In the genomic region with DNA sequence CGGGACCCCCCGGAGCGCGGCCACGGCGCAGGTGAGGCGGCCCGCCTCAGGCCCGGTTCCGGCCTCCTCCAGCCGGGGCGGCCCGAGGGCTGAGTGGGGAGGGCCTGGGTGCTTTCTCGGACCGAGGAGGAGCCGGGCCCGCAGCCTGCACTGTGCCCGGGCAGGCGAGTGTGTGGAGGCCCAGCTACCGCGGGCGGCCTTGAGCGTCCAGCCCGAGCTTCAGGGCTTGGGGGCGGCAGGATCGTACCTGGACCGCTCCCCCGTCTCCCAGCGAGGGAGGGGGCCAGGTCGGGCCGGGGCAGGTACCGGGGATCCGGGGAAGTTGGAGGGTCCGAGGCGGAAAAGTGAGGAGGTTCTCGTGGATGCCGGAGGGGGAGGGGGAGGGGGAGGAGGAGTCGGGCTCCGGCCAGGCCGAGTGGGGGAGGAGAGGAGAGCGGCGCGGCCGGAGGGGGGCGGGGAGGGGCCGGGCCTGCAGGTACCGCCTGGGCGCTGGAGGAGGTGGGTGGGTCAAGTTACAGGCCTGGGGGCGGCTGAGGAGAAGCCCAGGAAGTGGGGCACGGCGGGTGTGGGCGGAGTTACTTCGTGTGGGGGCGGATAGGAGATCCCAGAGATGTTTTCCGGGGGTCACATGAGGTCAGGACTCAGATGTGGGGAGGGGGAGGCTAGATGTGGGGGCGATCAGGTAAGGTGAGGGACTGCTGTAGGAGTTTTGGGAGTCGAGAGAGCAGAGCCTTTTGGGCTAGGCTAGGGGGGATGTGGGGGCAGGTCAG, we compare ENCODE assay signal across 8 cellular contexts. TPM values are rescaled to one million over a fixed set of nuclear protein-coding genes. Genes with fewer than 3 reads are reported as not detected.
A peak's percentile ranks its signal among the peaks of the same experiment; 100 is the strongest.
DNase-seq lines count a peak whose midpoint lies in the region; FAIRE-seq and TF ChIP-seq lines count a peak whose summit lies in the region.

No MANE protein-coding gene starts in this region.

- H3K4me3 Mint-ChIP-seq in astrocyte (ENCODE audit: unreplicated experiment) (peak overlapping the region; percentile 89), immature natural killer cell (peak overlapping the region; percentile 80 to 92 (median 85))

- no peaks in the 10 kb centered on the region for H3K9me2 ChIP-seq in GM23248 (ENCODE audit: insufficient read depth)

- H3K9me3 Mint-ChIP-seq in astrocyte (ENCODE audit: unreplicated experiment), result no peaks in the 10 kb centered on the region
- H3K9me3 Mint-ChIP-seq in immature natural killer cell, result peaks cover 0 to 2% (median 0%) of the 10 kb centered on the region in 6 donors

- no peak for TF ChIP-seq CTCF in astrocyte (IDR thresholded peaks at IDR 0.05; ENCODE audit: insufficient read depth, low read depth, low read length)

- H3K27me3 Mint-ChIP-seq in astrocyte (ENCODE audit: low read depth, unreplicated experiment) (no peaks in the 10 kb centered on the region), immature natural killer cell (ENCODE audit: low read depth in 3 of 3) (peaks cover 14 to 29% (median 20%) of the 10 kb centered on the region in 3 donors)

- FAIRE-seq in astrocyte (lab: Jason Lieb, UNC), result no peak

- H2AFZ ChIP-seq in GM23248 (no peak overlapping the region), astrocyte (ENCODE audit: low read depth, low read length) (no peak overlapping the region)

- peaks cover 48% of the 10 kb centered on the region for H3K4me1 Mint-ChIP-seq in astrocyte (ENCODE audit: low read depth, unreplicated experiment)
- peaks cover 67 to 73% of the 10 kb centered on the region in 2 donors for H3K4me1 Mint-ChIP-seq in immature natural killer cell

- no peaks in the 10 kb centered on the region for H4K20me1 ChIP-seq in GM23248 (ENCODE audit: insufficient read depth)
- peaks cover 49% of the 10 kb centered on the region for H4K20me1 ChIP-seq in astrocyte (ENCODE audit: insufficient read depth, low read length)

- H3K27ac Mint-ChIP-seq in astrocyte (ENCODE audit: unreplicated experiment) (no peak overlapping the region), immature natural killer cell (peak overlapping the region in 5 of 6 donors; percentile 63 to 89 (median 84))

- peak; percentile 74 for DNase-seq in Daoy (ENCODE audit: low read depth)
- peak; percentile 59 for DNase-seq in GM23248
- DNase-seq in NCI-H69 (lab: John Stamatoyannopoulos, UW), result peak; percentile 92
- peak; percentile 30 for DNase-seq in astrocyte (ENCODE audit: low read depth)
- no peak for DNase-seq in immature natural killer cell
- peak; percentile 43 for DNase-seq in stimulated activated CD4-positive, alpha-beta T cell treated with anti-CD3 and anti-CD28 coated beads, Interleukin-1b, Interleukin-23, amount 100 ng/mL, for 48 hours
- DNase-seq in T-helper 9 cell, result no peak
- DNase-seq in NCI-H1048 (lab: John Stamatoyannopoulos, UW), result no peak

- H3K36me3 Mint-ChIP-seq in astrocyte (ENCODE audit: low read depth, unreplicated experiment), result peaks cover 5% of the 10 kb centered on the region
- peaks cover 0 to 3% (median 0%) of the 10 kb centered on the region in 3 donors for H3K36me3 Mint-ChIP-seq in immature natural killer cell

- WGBS in GM23248 (ENCODE audit: low coverage in 1 of 2, low lambda C conversion rate in 2 of 2, missing lambda C conversion rate in 2 of 2), 2 experiments, result 2 to 3% methylated on average over 31 to 56 of the region's 57 CpGs

- H3K9ac ChIP-seq in GM23248 (peak overlapping the region; percentile 98), astrocyte (ENCODE audit: low read length) (peak overlapping the region; percentile 95)

- H3K27me3 ChIP-seq in GM23248 (replicated peaks; ENCODE audit: insufficient read depth) (no peaks in the 10 kb centered on the region), astrocyte (ENCODE audit: insufficient read depth, low read length) (no peaks in the 10 kb centered on the region)

- in situ Hi-C loops in GM23248 (cut with MboI), result no loop called here

- H3K4me1 ChIP-seq in GM23248 (ENCODE audit: insufficient read depth) (peaks cover 44% of the 10 kb centered on the region), astrocyte (ENCODE audit: insufficient read depth, low read length) (peaks cover 61% of the 10 kb centered on the region)

- peak overlapping the region; percentile 93 for H3K4me2 ChIP-seq in GM23248 (ENCODE audit: unreplicated experiment)
- H3K4me2 ChIP-seq in astrocyte (ENCODE audit: low read length), result peak overlapping the region; percentile 92

- H3F3A ChIP-seq in GM23248 (ENCODE audit: insufficient read depth), result peaks cover 37% of the 10 kb centered on the region

- H3K79me2 ChIP-seq in GM23248 (ENCODE audit: insufficient read depth) (peaks cover 79% of the 10 kb centered on the region), astrocyte (ENCODE audit: insufficient read depth, low read length) (peaks cover 76% of the 10 kb centered on the region)

- no peaks in the 10 kb centered on the region for H3K9me3 ChIP-seq in GM23248 (ENCODE audit: low read depth)
- no peaks in the 10 kb centered on the region for H3K9me3 ChIP-seq in astrocyte (ENCODE audit: insufficient read depth, low read depth, low read length)

- H3K27ac ChIP-seq in GM23248 (peak overlapping the region; percentile 90), astrocyte (ENCODE audit: low read depth, low read length) (peak overlapping the region; percentile 88)

- H3K36me3 ChIP-seq in GM23248 (ENCODE audit: low read depth), result peaks cover 8% of the 10 kb centered on the region; the same call in 1 of the 2 replicates
- H3K36me3 ChIP-seq in astrocyte (ENCODE audit: insufficient read depth, low read length), result peaks cover 3% of the 10 kb centered on the region

- H3K4me3 ChIP-seq in GM23248 (peak overlapping the region; percentile 98), astrocyte (ENCODE audit: insufficient read depth, low read depth, low read length) (peak overlapping the region; percentile 78)

RNA-seq across cellular contexts. Expression of a gene that starts 0.5 kb away (rescaled TPM):
- 50.6 and 51.2 TPM in 2 replicates for total RNA-seq in Daoy (2014; rRNA removed; shearing (Covaris generic))
- total RNA-seq in GM23248 (2014; rRNA removed; shearing (Covaris generic)), result 104 and 105 TPM in 2 replicates
- 1.4 and 2.6 TPM in 2 replicates for polyA plus RNA-seq in GM23248 (2016; fragmentation: Nextera tagmentation; extraction: Ambion mirVana)
- total RNA-seq in astrocyte, result 96.4 and 104 TPM in 2 replicates
- 1 to 10 TPM in 2 of 3 donors, not detected in 1; 1.2 to 2.8 TPM for polyA plus RNA-seq in immature natural killer cell

RNA-seq across cellular contexts. Expression of a gene that starts 2.1 kb away (rescaled TPM):
- 61.6 and 67.5 TPM in 2 replicates for total RNA-seq in Daoy (2014; rRNA removed; shearing (Covaris generic))
- total RNA-seq in GM23248 (2014; rRNA removed; shearing (Covaris generic)), result 30.4 and 33.0 TPM in 2 replicates
- polyA plus RNA-seq in GM23248 (2016; fragmentation: Nextera tagmentation; extraction: Ambion mirVana) (27.0 and 31.8 TPM in 2 replicates), immature natural killer cell (10 to 100 TPM; 13.2 to 16.5 (median 16.3) TPM)
- 43.0 and 43.3 TPM in 2 replicates for total RNA-seq in astrocyte

RNA-seq across cellular contexts. Expression of a gene that starts 16.0 kb away (rescaled TPM):
- total RNA-seq in Daoy (2014; rRNA removed; shearing (Covaris generic)), result 0.24 and 0.34 TPM in 2 replicates
- not detected in 2 replicates for total RNA-seq in GM23248 (2014; rRNA removed; shearing (Covaris generic))
- polyA plus RNA-seq in GM23248 (2016; fragmentation: Nextera tagmentation; extraction: Ambion mirVana) (0.18 TPM in 1 of 2 replicates, not detected in the other), immature natural killer cell (1 to 10 TPM; 1.1 to 2.2 (median 2.1) TPM)
- total RNA-seq in astrocyte, result 0.27 TPM in 1 of 2 replicates, not detected in the other

RNA-seq across cellular contexts. Expression of a gene that starts 31.6 kb away (rescaled TPM):
- 88.8 and 89.8 TPM in 2 replicates for total RNA-seq in Daoy (2014; rRNA removed; shearing (Covaris generic))
- total RNA-seq in GM23248 (2014; rRNA removed; shearing (Covaris generic)), result 56.4 and 80.5 TPM in 2 replicates
- polyA plus RNA-seq in GM23248 (2016; fragmentation: Nextera tagmentation; extraction: Ambion mirVana), result 55.6 and 62.4 TPM in 2 replicates
- 39.7 and 39.8 TPM in 2 replicates for total RNA-seq in astrocyte
- polyA plus RNA-seq in immature natural killer cell, result 10 to 100 TPM; 56.8 to 92.5 (median 66.0) TPM

RNA-seq across cellular contexts. Expression of a gene that starts 31.6 kb away (rescaled TPM):
- total RNA-seq in Daoy (2014; rRNA removed; shearing (Covaris generic)), result 23.7 and 27.3 TPM in 2 replicates
- total RNA-seq in GM23248 (2014; rRNA removed; shearing (Covaris generic)), result 27.8 and 30.4 TPM in 2 replicates
- 84.0 and 88.6 TPM in 2 replicates for polyA plus RNA-seq in GM23248 (2016; fragmentation: Nextera tagmentation; extraction: Ambion mirVana)
- total RNA-seq in astrocyte, result 58.7 and 71.3 TPM in 2 replicates
- 100 to 1,000 TPM; 395 to 487 (median 487) TPM for polyA plus RNA-seq in immature natural killer cell

Comparison
In these comparisons a context has a peak if more than half of its experiments do, and no peak if none do; other contexts are left out.
1. DNase-seq: peak in Daoy (single experiment), GM23248 (single experiment), NCI-H69 (single experiment), astrocyte (single experiment) and stimulated activated CD4-positive, alpha-beta T cell treated with anti-CD3 and anti-CD28 coated beads, Interleukin-1b, Interleukin-23, amount 100 ng/mL, for 48 hours (single experiment); none in immature natural killer cell (0 of 3), T-helper 9 cell (single experiment) and NCI-H1048 (single experiment).